Comparison of ENCODE assay signal across 26 cellular contexts in the genomic region with DNA sequence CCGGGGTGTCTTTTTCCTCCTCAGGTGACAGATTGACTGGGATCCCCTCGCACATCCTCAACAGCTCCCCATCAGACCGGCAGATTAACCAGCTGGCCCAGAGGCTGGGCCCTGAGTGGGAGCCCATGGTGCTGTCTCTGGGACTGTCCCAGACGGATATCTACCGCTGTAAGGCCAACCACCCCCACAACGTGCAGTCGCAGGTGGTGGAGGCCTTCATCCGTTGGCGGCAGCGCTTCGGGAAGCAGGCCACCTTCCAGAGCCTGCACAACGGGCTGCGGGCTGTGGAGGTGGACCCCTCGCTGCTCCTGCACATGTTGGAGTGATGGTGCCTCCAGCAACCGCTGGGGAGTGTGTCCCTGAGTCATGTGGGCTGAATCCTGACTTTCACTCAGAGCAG.
"Had no signal": no experiment of that assay in that cellular context is flagged by ENCODE, and none has a peak within 500 bp of the region (broad histone marks: within the 10 kb centered on the region; RNA-seq: fewer than 3 reads in every experiment).

No MANE protein-coding gene starts in this region.

- H3K4me3 Mint-ChIP-seq: activated CD8-positive, alpha-beta T cell treated with anti-CD3 and anti-CD28 coated beads for 36 hours; activated naive CD4-positive, alpha-beta T cell treated with anti-CD3 and anti-CD28 coated beads, Interleukin-2, amount 50 U/mL, for 24 hours; activated T-cell treated with anti-CD3 and anti-CD28 coated beads, Interleukin-2, amount 50 U/mL, for 72 hours; T-helper 17 cell had no signal

- H3K9me2 ChIP-seq: SK-N-SH had no signal

- ATAC-seq: activated CD8-positive, alpha-beta T cell treated with anti-CD3 and anti-CD28 coated beads for 36 hours; activated T-cell treated with anti-CD3 and anti-CD28 coated beads, Interleukin-2, amount 50 U/mL, for 72 hours; T-helper 17 cell had no signal

- DNase-seq: activated CD4-positive, CD25-positive, alpha-beta regulatory T cell; activated CD8-positive, alpha-beta memory T cell treated with anti-CD3 and anti-CD28 coated beads, Interleukin-2, amount 50 U/mL, for 4 hours; activated CD8-positive, alpha-beta T cell treated with anti-CD3 and anti-CD28 coated beads for 36 hours; activated gamma-delta T cell treated with Interleukin-2 at 50 U/mL for 16 hours; activated T-cell treated with anti-CD3 and anti-CD28 coated beads, Interleukin-2, amount 50 U/mL, for 72 hours; aorta; caudate nucleus; KG1; NCI-H1048; NCI-H1417 treated with DMSO at 0.1 percent for 48 hours; NCI-H1694; NCI-H2029; NCI-H345; NCI-H510A; NCI-H526 treated with DMSO at 0.1 percent for 48 hours; NCI-H82; Peyer's patch; Right ventricle myocardium superior; SJCRH30; SK-N-SH; T-helper 17 cell; T-helper 9 cell had no signal

- H3K27ac ChIP-seq: breast epithelium, RWPE1, SJCRH30 had no signal

- H3K36me3 ChIP-seq: breast epithelium, Peyer's patch, SJCRH30 had no signal

- H3K4me1 ChIP-seq: breast epithelium, SJCRH30 had no signal

- H3K27me3 ChIP-seq: breast epithelium, Peyer's patch, SJCRH30 had no signal

- H3K9me3 ChIP-seq: breast epithelium, Peyer's patch, SJCRH30, SK-N-SH had no signal

- H3K27ac Mint-ChIP-seq: activated CD8-positive, alpha-beta T cell treated with anti-CD3 and anti-CD28 coated beads for 36 hours; activated naive CD4-positive, alpha-beta T cell treated with anti-CD3 and anti-CD28 coated beads, Interleukin-2, amount 50 U/mL, for 24 hours; activated T-cell treated with anti-CD3 and anti-CD28 coated beads, Interleukin-2, amount 50 U/mL, for 72 hours; activated T-helper 2 cell treated with anti-CD3 and anti-CD28 coated beads, Interferon-gamma antibody, Interleukin-2, Interleukin-4, amounts not matched to agents 10 μg/mL and 5 μg/mL and 100 μg/mL, durations not matched to agents 14 hours and 24 hours and 36 hours had no signal

- H3K4me2 ChIP-seq: SK-N-SH had no signal

- H3K27me3 Mint-ChIP-seq: activated CD8-positive, alpha-beta T cell treated with anti-CD3 and anti-CD28 coated beads for 36 hours; activated naive CD4-positive, alpha-beta T cell treated with anti-CD3 and anti-CD28 coated beads, Interleukin-2, amount 50 U/mL, for 24 hours; T-helper 17 cell had no signal

- H3K9ac ChIP-seq: SK-N-SH had no signal

- H3K4me3 ChIP-seq: breast epithelium, SJCRH30 had no signal
